ENCODE assay signal across 9 cellular contexts in genomic region chr13:30334663-30335386, GRCh38. TPM values are rescaled to one million over a fixed set of nuclear protein-coding genes. Genes with fewer than 3 reads are reported as not detected.
A peak's percentile ranks its signal among the peaks of the same experiment; 100 is the strongest.
DNase-seq lines count a peak whose midpoint lies in the region; ATAC-seq, FAIRE-seq and TF ChIP-seq lines count a peak whose summit lies in the region.
"Had no signal": no experiment of that assay in that cellular context is flagged by ENCODE, and none has a peak within 500 bp of the region (broad histone marks: within the 10 kb centered on the region; RNA-seq: fewer than 3 reads in every experiment).

No MANE protein-coding gene starts in this region.

- DNase-seq in NCI-H1694 (lab: John Stamatoyannopoulos, UW) (peak; percentile 15), NCI-H1694 treated with DMSO at 0.1 percent for 48 hours (lab: John Stamatoyannopoulos, UW) (no peak), kidney (no peak), germinal center (ENCODE audit: low spot score) (no peak)
- DNase-seq in Jurkat, Clone E6-1 (ENCODE audit: low read depth, low spot score), result peak; percentile 61
- DNase-seq in activated CD4-positive, alpha-beta memory T cell treated with anti-CD3 and anti-CD28 coated beads, Interleukin-2, amount 10 ng/mL, durations not matched to agents 7 days and 5 days, result peak; percentile 21

- H3K27ac ChIP-seq in kidney (ENCODE audit: low read depth in 2 of 2, low read length in 2 of 2), result no peak overlapping the region
- H3K27ac ChIP-seq: BLaER1 had no signal

- H3K4me1 Mint-ChIP-seq in activated CD4-positive, alpha-beta memory T cell treated with anti-CD3 and anti-CD28 coated beads, Interleukin-2, amount 10 ng/mL, durations not matched to agents 7 days and 5 days, result peaks cover 17% of the 10 kb centered on the region

- POLR2A ChIA-PET in activated CD4-positive, alpha-beta memory T cell treated with anti-CD3 and anti-CD28 coated beads, Interleukin-2, amount 10 ng/mL, durations not matched to agents 7 days and 5 days (lab: Charles Lee), result interaction anchor here (0.6 to 1.5 kb wide), 2 partner anchors 40 to 215 kb away, joined by 3 read pairs; no protein-coding TSS in a partner anchor

- H3K27me3 Mint-ChIP-seq in activated CD4-positive, alpha-beta memory T cell treated with anti-CD3 and anti-CD28 coated beads, Interleukin-2, amount 10 ng/mL, durations not matched to agents 7 days and 5 days, result no peaks in the 10 kb centered on the region

- H3K9me3 Mint-ChIP-seq in activated CD4-positive, alpha-beta memory T cell treated with anti-CD3 and anti-CD28 coated beads, Interleukin-2, amount 10 ng/mL, durations not matched to agents 7 days and 5 days, result no peaks in the 10 kb centered on the region

- H3K27ac Mint-ChIP-seq in activated CD4-positive, alpha-beta memory T cell treated with anti-CD3 and anti-CD28 coated beads, Interleukin-2, amount 10 ng/mL, durations not matched to agents 7 days and 5 days, result no peak overlapping the region

- no peak for FAIRE-seq in kidney (lab: Jason Lieb, UNC)

- no peaks in the 10 kb centered on the region for H3K36me3 ChIP-seq in kidney (ENCODE audit: control insufficient read depth in 1 of 2, insufficient read depth in 2 of 2, low read length in 2 of 2)

- CTCF ChIA-PET in activated CD4-positive, alpha-beta memory T cell treated with anti-CD3 and anti-CD28 coated beads, Interleukin-2, amount 10 ng/mL, durations not matched to agents 7 days and 5 days (lab: Charles Lee), result interaction anchor here (0.8 to 5.0 kb wide), 4 partner anchors 11 to 887 kb away, joined by 5 to 23 read pairs (median 15); partner anchors contain the start of gene KATNAL1

- ATAC-seq in HG03565 (IDR thresholded peaks at IDR 0.05; ENCODE audit: unreplicated experiment), result no peak
- no peak for ATAC-seq in HG02970 (IDR thresholded peaks at IDR 0.05; ENCODE audit: low FRiP score, unreplicated experiment)

- peak; percentile 46 for TF ChIP-seq CTCF in kidney (IDR thresholded peaks at IDR 0.05; ENCODE audit: borderline replicate concordance, extremely low read depth, insufficient read depth)

- intact Hi-C loops in kidney (cut with DNase I), result no loop called here

- H3K4me1 ChIP-seq in kidney (ENCODE audit: control insufficient read depth in 1 of 2, insufficient read depth in 1 of 2, low read depth in 1 of 2, low read length in 2 of 2), result peaks cover 1 to 2% of the 10 kb centered on the region in 2 donors

- no peaks in the 10 kb centered on the region for H3K9me3 ChIP-seq in kidney (ENCODE audit: control insufficient read depth in 1 of 2, low read length in 2 of 2)
- H3K9me3 ChIP-seq: BLaER1 had no signal

- H3K36me3 Mint-ChIP-seq in activated CD4-positive, alpha-beta memory T cell treated with anti-CD3 and anti-CD28 coated beads, Interleukin-2, amount 10 ng/mL, durations not matched to agents 7 days and 5 days (ENCODE audit: low read depth), result peaks cover 12% of the 10 kb centered on the region

- H3K9ac ChIP-seq in kidney (ENCODE audit: low read length in 2 of 2), result no peak overlapping the region
- H3K9ac ChIP-seq: BLaER1 had no signal

- H3K4me3 Mint-ChIP-seq in activated CD4-positive, alpha-beta memory T cell treated with anti-CD3 and anti-CD28 coated beads, Interleukin-2, amount 10 ng/mL, durations not matched to agents 7 days and 5 days, result no peak overlapping the region

- H3K4me3 ChIP-seq in Jurkat, Clone E6-1 (ENCODE audit: low read length), result no peak overlapping the region
- no peak overlapping the region for H3K4me3 ChIP-seq in kidney (ENCODE audit: low read length in 2 of 2)
- H3K4me3 ChIP-seq: BLaER1 had no signal

RNA-seq across cellular contexts. Expression of gene KATNAL1, which starts 27.5 kb away (rescaled TPM):
- polyA plus RNA-seq in Jurkat, Clone E6-1 (2012; ENCODE audit: insufficient read depth, insufficient read length), result 8.5 TPM
- total RNA-seq in activated CD4-positive, alpha-beta memory T cell treated with anti-CD3 and anti-CD28 coated beads, Interleukin-2, amount 10 ng/mL, durations not matched to agents 7 days and 5 days, result 10 to 100 TPM; 27.8 to 29.4 TPM
- 21.8 TPM for total RNA-seq in kidney
- polyA plus RNA-seq in kidney (ENCODE audit: insufficient read depth, low read depth, low replicate concordance), result 2.5 TPM

Comparison
In these comparisons a context has a peak if more than half of its experiments do, and no peak if none do; other contexts are left out.
1. DNase-seq: peak in NCI-H1694 (single experiment), Jurkat, Clone E6-1 (single experiment) and activated CD4-positive, alpha-beta memory T cell treated with anti-CD3 and anti-CD28 coated beads, Interleukin-2, amount 10 ng/mL, durations not matched to agents 7 days and 5 days (single experiment); none in NCI-H1694 treated with DMSO at 0.1 percent for 48 hours (single experiment), kidney (single experiment) and germinal center (single experiment).